In the genomic region with DNA sequence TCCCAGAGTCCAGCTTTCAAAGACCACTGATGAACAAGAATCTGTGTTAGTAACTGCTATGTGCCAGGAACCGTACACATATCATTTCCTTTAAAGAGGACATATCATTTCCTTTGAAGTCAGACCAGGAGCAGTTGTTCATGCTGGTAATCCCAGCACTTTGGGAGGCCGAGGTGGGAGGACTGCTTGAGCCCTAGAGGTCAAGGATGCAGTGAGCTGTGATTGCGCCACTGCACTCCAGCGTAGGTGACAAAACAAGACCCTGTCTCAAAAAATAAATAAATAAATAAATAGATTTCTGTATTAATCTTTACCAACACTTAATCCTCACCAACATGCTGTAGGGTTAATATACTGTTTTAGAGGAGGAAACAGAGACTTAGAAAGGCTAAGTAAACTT, we compare ENCODE assay signal across 15 cellular contexts. TPM values are rescaled to one million over a fixed set of nuclear protein-coding genes. Genes with fewer than 3 reads are reported as not detected.
A peak's percentile ranks its signal among the peaks of the same experiment; 100 is the strongest.
DNase-seq lines count a peak whose midpoint lies in the region; ATAC-seq and TF ChIP-seq lines count a peak whose summit lies in the region.
"Had no signal": no experiment of that assay in that cellular context is flagged by ENCODE, and none has a peak within 500 bp of the region (broad histone marks: within the 10 kb centered on the region; RNA-seq: fewer than 3 reads in every experiment).

No MANE protein-coding gene starts in this region.

- peak overlapping the region; percentile 65 for H3K4me3 ChIP-seq in KMS-11 (IDR thresholded peaks at IDR 0.05; ENCODE audit: insufficient read depth, low read depth, low read length)
- peak overlapping the region; percentile 44 for H3K4me3 ChIP-seq in OCI-LY3 (ENCODE audit: low read length)
- no peak overlapping the region for H3K4me3 ChIP-seq in psoas muscle
- H3K4me3 ChIP-seq: BLaER1, GM12878, HAP-1 had no signal

- H3K27me3 ChIP-seq in KMS-11 (ENCODE audit: insufficient read depth, low read depth) (no peaks in the 10 kb centered on the region), OCI-LY3 (ENCODE audit: low read depth, low read length) (no peaks in the 10 kb centered on the region), psoas muscle (ENCODE audit: insufficient read depth in 3 of 3, low read length in 2 of 3) (no peaks in the 10 kb centered on the region)
- H3K27me3 ChIP-seq: BLaER1 had no signal

- ATAC-seq in left lobe of liver (no peak), psoas muscle (no peak), GM18867 (IDR thresholded peaks at IDR 0.05; ENCODE audit: unreplicated experiment) (no peak)

- DNase-seq in activated CD8-positive, alpha-beta memory T cell treated with anti-CD3 and anti-CD28 coated beads, Interleukin-2, amount 50 U/mL, for 48 hours = peak; percentile 7
- DNase-seq in activated CD8-positive, alpha-beta memory T cell treated with anti-CD3 and anti-CD28 coated beads, Interleukin-2, amount 50 U/mL, for 4 hours = no peak
- DNase-seq in left lobe of liver (ENCODE audit: low spot score) = peak; percentile 28
- no peak for DNase-seq in psoas muscle
- DNase-seq in OCI-M2 (lab: John Stamatoyannopoulos, UW; ENCODE audit: unreplicated experiment) = no peak
- DNase-seq: 8988T; AML-193; CD8-positive, alpha-beta memory T cell; DMS 273 treated with DMSO at 0.1 percent for 48 hours had no signal

- peak overlapping the region; percentile 75; the same call in 1 of the 2 replicates for H2AFZ ChIP-seq in KMS-11 (ENCODE audit: low read depth)
- H2AFZ ChIP-seq in OCI-LY3 (ENCODE audit: low read depth, low read length) = peak overlapping the region; percentile 51

- WGBS in psoas muscle, 3 donors = 91 to 95% (median 92%) methylated on average over 4 of the region's 4 CpGs

- H3K79me2 ChIP-seq in KMS-11 (ENCODE audit: insufficient read depth, low read depth) (no peaks in the 10 kb centered on the region), OCI-LY3 (ENCODE audit: low read length) (no peaks in the 10 kb centered on the region)

- H3K36me3 ChIP-seq in KMS-11 (ENCODE audit: insufficient read depth) = no peaks in the 10 kb centered on the region
- no peaks in the 10 kb centered on the region for H3K36me3 ChIP-seq in OCI-LY3 (replicated peaks; ENCODE audit: low read depth, low read length)
- no peaks in the 10 kb centered on the region for H3K36me3 ChIP-seq in psoas muscle (ENCODE audit: insufficient read depth in 1 of 2, low read depth in 1 of 2)
- H3K36me3 ChIP-seq: BLaER1, HAP-1 had no signal

- H3K9me3 ChIP-seq in OCI-LY3 (ENCODE audit: insufficient read depth, low read length) = no peaks in the 10 kb centered on the region
- H3K9me3 ChIP-seq in psoas muscle = no peaks in the 10 kb centered on the region
- H3K9me3 ChIP-seq: HAP-1 had no signal

- TF ChIP-seq CTCF in KMS-11 (conservative IDR thresholded peaks at IDR 0.05; ENCODE audit: low read depth, low read length) (no peak), OCI-LY3 (IDR thresholded peaks at IDR 0.05; ENCODE audit: low read depth, low read length) (no peak), psoas muscle (IDR thresholded peaks at IDR 0.05) (no peak)

- H4K20me1 ChIP-seq in KMS-11 (ENCODE audit: insufficient read depth) (no peaks in the 10 kb centered on the region), OCI-LY3 (ENCODE audit: insufficient read depth, low read length) (no peaks in the 10 kb centered on the region)
- H4K20me1 ChIP-seq: BLaER1 had no signal

- H3K4me1 ChIP-seq in KMS-11 (ENCODE audit: low read depth, poor library complexity, severe bottlenecking) (peaks cover 68% of the 10 kb centered on the region), OCI-LY3 (ENCODE audit: low read length) (peaks cover 36% of the 10 kb centered on the region), psoas muscle (peaks cover 10% of the 10 kb centered on the region)
- H3K4me1 ChIP-seq: BLaER1, HAP-1 had no signal

- intact Hi-C loops in psoas muscle (cut with DNase I) = no loop called here

- H3K27ac ChIP-seq in KMS-11 (peak overlapping the region; percentile 77), OCI-LY3 (ENCODE audit: low read length) (peak overlapping the region; percentile 48), psoas muscle (no peak overlapping the region)
- H3K27ac ChIP-seq: BLaER1 had no signal

- no peak overlapping the region; the same call in 1 of the 2 replicates for H3K9ac ChIP-seq in KMS-11
- peak overlapping the region; percentile 57 for H3K9ac ChIP-seq in OCI-LY3 (ENCODE audit: low read length)
- H3K9ac ChIP-seq: BLaER1 had no signal

- H3K4me2 ChIP-seq in KMS-11 = peak overlapping the region; percentile 79
- H3K4me2 ChIP-seq in OCI-LY3 (ENCODE audit: low read length) = peak overlapping the region; percentile 78
- H3K4me2 ChIP-seq: BLaER1 had no signal

RNA-seq across cellular contexts. Expression of gene CDV3, which starts 23.9 kb away (rescaled TPM):
- 60.3 TPM for total RNA-seq in left lobe of liver
- 100 to 1,000 TPM; 238 to 444 (median 343) TPM for total RNA-seq in psoas muscle
- 100 to 1,000 TPM; 175 to 394 (median 291) TPM for polyA plus RNA-seq in psoas muscle

Comparison
In these comparisons a context has a peak if more than half of its experiments do, and no peak if none do; other contexts are left out.
1. DNase-seq: peak in activated CD8-positive, alpha-beta memory T cell treated with anti-CD3 and anti-CD28 coated beads, Interleukin-2, amount 50 U/mL, for 48 hours (single experiment) and left lobe of liver (single experiment); none in activated CD8-positive, alpha-beta memory T cell treated with anti-CD3 and anti-CD28 coated beads, Interleukin-2, amount 50 U/mL, for 4 hours (single experiment), psoas muscle (0 of 2) and OCI-M2 (single experiment).